Comparison of ENCODE assay signal across 19 cellular contexts in genomic region chr2:206095925-206096324, GRCh38.
"Had no signal": no experiment of that assay in that cellular context is flagged by ENCODE, and none has a peak within 500 bp of the region (broad histone marks: within the 10 kb centered on the region; RNA-seq: fewer than 3 reads in every experiment).

No MANE protein-coding gene starts in this region.

- H3K27ac ChIP-seq: adrenal gland, cardiac muscle cell, gastroesophageal sphincter, right atrium auricular region, transverse colon, vagina, WERI-Rb-1 had no signal

- H3K4me3 Mint-ChIP-seq: activated CD4-positive, alpha-beta T cell treated with anti-CD3 and anti-CD28 coated beads for 36 hours; activated CD8-positive, alpha-beta T cell treated with anti-CD3 and anti-CD28 coated beads for 36 hours; activated naive CD4-positive, alpha-beta T cell treated with anti-CD3 and anti-CD28 coated beads, Interleukin-2, amount 50 U/mL, for 24 hours; activated T-cell treated with anti-CD3 and anti-CD28 coated beads, Interleukin-2, amount 50 U/mL, for 4 hours; natural killer cell had no signal

- H3K36me3 Mint-ChIP-seq: activated naive CD4-positive, alpha-beta T cell treated with anti-CD3 and anti-CD28 coated beads, Interleukin-2, amount 50 U/mL, for 24 hours; natural killer cell had no signal

- H3K9me3 ChIP-seq: adrenal gland, gastroesophageal sphincter, right atrium auricular region, transverse colon, vagina had no signal

- H3K27ac Mint-ChIP-seq: activated CD4-positive, alpha-beta T cell treated with anti-CD3 and anti-CD28 coated beads for 36 hours; activated CD8-positive, alpha-beta T cell treated with anti-CD3 and anti-CD28 coated beads for 36 hours; activated naive CD4-positive, alpha-beta T cell treated with anti-CD3 and anti-CD28 coated beads, Interleukin-2, amount 50 U/mL, for 24 hours; natural killer cell had no signal

- DNase-seq: activated CD4-positive, alpha-beta T cell treated with anti-CD3 and anti-CD28 coated beads for 36 hours; activated CD8-positive, alpha-beta T cell treated with anti-CD3 and anti-CD28 coated beads for 36 hours; activated effector memory CD4-positive, alpha-beta T cell treated with anti-CD3 and anti-CD28 coated beads, Interleukin-2, amount 50 U/mL, for 16 hours; activated T-cell treated with anti-CD3 and anti-CD28 coated beads, Interleukin-2, amount 50 U/mL, for 4 hours; adrenal gland; hypothalamus; mesenchymal stem cell; natural killer cell; posterior cingulate gyrus; stimulated activated CD4-positive, alpha-beta T cell treated with anti-CD3 and anti-CD28 coated beads, Interleukin-15, amount 100 ng/mL, for 24 hours; stimulated activated CD4-positive, alpha-beta T cell treated with anti-CD3 and anti-CD28 coated beads, Interleukin-4, amount 100 ng/mL, for 4 hours; stimulated activated naive CD8-positive, alpha-beta T cell treated with anti-CD3 and anti-CD28 coated beads, Interleukin-15, Interleukin-2, amounts not matched to agents 100 U/mL and 50 U/mL, for 24 hours; transverse colon; WERI-Rb-1 had no signal

- H3K9me3 Mint-ChIP-seq: activated CD8-positive, alpha-beta T cell treated with anti-CD3 and anti-CD28 coated beads for 36 hours; activated naive CD4-positive, alpha-beta T cell treated with anti-CD3 and anti-CD28 coated beads, Interleukin-2, amount 50 U/mL, for 24 hours; activated T-cell treated with anti-CD3 and anti-CD28 coated beads, Interleukin-2, amount 50 U/mL, for 4 hours; natural killer cell had no signal

- H3K27me3 Mint-ChIP-seq: activated CD4-positive, alpha-beta T cell treated with anti-CD3 and anti-CD28 coated beads for 36 hours; activated CD8-positive, alpha-beta T cell treated with anti-CD3 and anti-CD28 coated beads for 36 hours; activated naive CD4-positive, alpha-beta T cell treated with anti-CD3 and anti-CD28 coated beads, Interleukin-2, amount 50 U/mL, for 24 hours had no signal

- H3K4me3 ChIP-seq: adrenal gland, cardiac muscle cell, gastroesophageal sphincter, right atrium auricular region, transverse colon, vagina had no signal

- H3K4me1 Mint-ChIP-seq: activated naive CD4-positive, alpha-beta T cell treated with anti-CD3 and anti-CD28 coated beads, Interleukin-2, amount 50 U/mL, for 24 hours had no signal

- H3K4me1 ChIP-seq: gastroesophageal sphincter, right atrium auricular region, transverse colon, vagina had no signal

- H3K36me3 ChIP-seq: adrenal gland, cardiac muscle cell, gastroesophageal sphincter, right atrium auricular region, vagina, WERI-Rb-1 had no signal

- H3K27me3 ChIP-seq: adrenal gland, cardiac muscle cell, gastroesophageal sphincter, right atrium auricular region, transverse colon, vagina had no signal

- ATAC-seq: activated CD4-positive, alpha-beta T cell treated with anti-CD3 and anti-CD28 coated beads for 36 hours; activated CD8-positive, alpha-beta T cell treated with anti-CD3 and anti-CD28 coated beads for 36 hours; activated T-cell treated with anti-CD3 and anti-CD28 coated beads, Interleukin-2, amount 50 U/mL, for 4 hours; gastroesophageal sphincter; natural killer cell; stimulated activated naive CD8-positive, alpha-beta T cell treated with anti-CD3 and anti-CD28 coated beads, Interleukin-15, Interleukin-2, amounts not matched to agents 100 U/mL and 50 U/mL, for 24 hours had no signal
